ENCODE assay signal across 16 cellular contexts in the genomic region with DNA sequence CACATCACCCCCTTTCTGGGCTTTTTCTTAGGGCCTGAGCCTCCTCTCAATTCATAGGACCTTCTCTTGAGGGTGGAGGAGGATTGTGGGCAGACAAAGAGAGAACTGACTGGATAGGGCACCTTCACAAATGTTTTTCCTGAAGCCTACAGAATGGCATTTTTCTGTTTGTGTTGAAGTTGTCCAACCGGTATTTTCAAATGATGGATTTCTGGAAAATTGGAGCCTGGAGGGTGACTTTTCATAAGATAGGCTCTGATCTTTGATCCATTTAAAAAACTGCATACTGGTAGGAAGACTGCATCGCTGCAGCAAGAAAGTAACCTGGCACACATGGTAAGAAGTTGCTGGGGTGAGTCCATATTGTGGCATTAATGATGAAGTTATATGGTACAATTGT.
DNase-seq lines count a peak whose midpoint lies in the region; ATAC-seq and TF ChIP-seq lines count a peak whose summit lies in the region.
"Had no signal": no experiment of that assay in that cellular context is flagged by ENCODE, and none has a peak within 500 bp of the region (broad histone marks: within the 10 kb centered on the region; RNA-seq: fewer than 3 reads in every experiment).

No MANE protein-coding gene starts in this region.

- H3K79me2 ChIP-seq in PC-9 (ENCODE audit: low read depth), result no peaks in the 10 kb centered on the region

- peaks cover 33% of the 10 kb centered on the region for H3F3A ChIP-seq in PC-9 (ENCODE audit: insufficient read depth, low read depth)

- no peaks in the 10 kb centered on the region for H3K36me3 ChIP-seq in PC-9 (ENCODE audit: low read depth)

- no peak for TF ChIP-seq CTCF in CD14-positive monocyte (IDR thresholded peaks at IDR 0.05)
- no peak for TF ChIP-seq CTCF in PC-9 (conservative IDR thresholded peaks at IDR 0.05)
- no peak for TF ChIP-seq CTCF in glutamatergic neuron (IDR thresholded peaks at IDR 0.05; ENCODE audit: partially characterized antibody, unreplicated experiment)
- TF ChIP-seq CTCF in progenitor cell of endocrine pancreas (IDR thresholded peaks at IDR 0.05; ENCODE audit: unreplicated experiment), result no peak

- H3K4me2 ChIP-seq in PC-9, result peak overlapping the region; percentile 63
- H3K4me2 ChIP-seq: KMS-11 had no signal

- H3K9me2 ChIP-seq in PC-9 (ENCODE audit: insufficient read depth), result 0 out of 2 replicates have a peak, but pooled peaks cover 2% of the 10 kb centered on the region

- H4K20me1 ChIP-seq in PC-9 (ENCODE audit: insufficient read depth), result no peaks in the 10 kb centered on the region

- no peak overlapping the region for H3K4me3 ChIP-seq in PC-9

- ATAC-seq in GM19324 (IDR thresholded peaks at IDR 0.05; ENCODE audit: low FRiP score, unreplicated experiment), result no peak
- ATAC-seq: HepG2 had no signal

- H3K4me1 ChIP-seq in PC-9 (replicated peaks; ENCODE audit: insufficient read depth), result peaks cover 31% of the 10 kb centered on the region

- intact Hi-C loops in CD14-positive monocyte (cut with micrococcal nuclease), result loop anchor here (2.0 to 10.0 kb wide), 6 partner anchors 24 to 210 kb away; a partner anchor contains a TSS
- intact Hi-C loops in PC-9 (cut with micrococcal nuclease; ENCODE audit: unreplicated experiment), result no loop called here

- POLR2A ChIA-PET in PC-9 (lab: Charles Lee; ENCODE audit: unreplicated experiment), result no interaction called here

- peak overlapping the region in 1 of 2 donors; percentile 54 for H3K4me3 Mint-ChIP-seq in CD14-positive monocyte
- no peak overlapping the region for H3K4me3 Mint-ChIP-seq in glutamatergic neuron (ENCODE audit: unreplicated experiment)
- no peak overlapping the region for H3K4me3 Mint-ChIP-seq in progenitor cell of endocrine pancreas (ENCODE audit: low read depth)
- H3K4me3 Mint-ChIP-seq: CD4-positive, alpha-beta T cell had no signal

- H3K36me3 Mint-ChIP-seq in CD14-positive monocyte (peaks cover 4 to 6% of the 10 kb centered on the region in 2 donors), glutamatergic neuron (ENCODE audit: unreplicated experiment) (peaks cover 21% of the 10 kb centered on the region), progenitor cell of endocrine pancreas (ENCODE audit: insufficient read depth) (peaks cover 3% of the 10 kb centered on the region)

- H3K27ac Mint-ChIP-seq in CD14-positive monocyte (peak overlapping the region; percentile 93 to 99 (median 97)), glutamatergic neuron (ENCODE audit: unreplicated experiment) (peak overlapping the region; percentile 31), progenitor cell of endocrine pancreas (peak overlapping the region; percentile 57)
- H3K27ac Mint-ChIP-seq: CD4-positive, alpha-beta T cell had no signal

- H3K27me3 ChIP-seq in PC-9 (ENCODE audit: insufficient read depth, low read depth), result no peaks in the 10 kb centered on the region

- peak; percentile 61 for DNase-seq in CD14-positive monocyte (ENCODE audit: low spot score)
- peak in 1 of 2 experiments; percentile 41 for DNase-seq in PC-9
- no peak for DNase-seq in glutamatergic neuron
- no peak for DNase-seq in progenitor cell of endocrine pancreas (ENCODE audit: low spot score, unreplicated experiment)
- DNase-seq in NCI-H2081 (lab: John Stamatoyannopoulos, UW), result no peak
- DNase-seq in stimulated activated naive CD4-positive, alpha-beta T cell (lab: John Stamatoyannopoulos, UW), result no peak
- DNase-seq: CD4-positive, alpha-beta T cell; DMS79; GOT3; NCI-H1048; NCI-H2227 treated with DMSO at 0.1 percent for 48 hours; NCI-H524; Right ventricle myocardium superior had no signal

- H3K27me3 Mint-ChIP-seq in CD14-positive monocyte (ENCODE audit: low read depth in 3 of 3) (peaks cover 0 to 1% (median 0%) of the 10 kb centered on the region in 3 donors), glutamatergic neuron (ENCODE audit: unreplicated experiment) (peaks cover 2% of the 10 kb centered on the region), progenitor cell of endocrine pancreas (no peaks in the 10 kb centered on the region)
- H3K27me3 Mint-ChIP-seq: CD4-positive, alpha-beta T cell had no signal

- no peaks in the 10 kb centered on the region for H3K9me3 Mint-ChIP-seq in CD14-positive monocyte
- peaks cover 6% of the 10 kb centered on the region for H3K9me3 Mint-ChIP-seq in glutamatergic neuron (ENCODE audit: unreplicated experiment)
- peaks cover 4% of the 10 kb centered on the region for H3K9me3 Mint-ChIP-seq in progenitor cell of endocrine pancreas (ENCODE audit: low read depth)
- H3K9me3 Mint-ChIP-seq: CD4-positive, alpha-beta T cell had no signal

- peak overlapping the region; percentile 37 for H3K27ac ChIP-seq in PC-9
- H3K27ac ChIP-seq: KMS-11 had no signal

- H3K4me1 Mint-ChIP-seq in CD14-positive monocyte (peaks cover 81% of the 10 kb centered on the region), glutamatergic neuron (ENCODE audit: low read depth, unreplicated experiment) (peaks cover 44% of the 10 kb centered on the region), progenitor cell of endocrine pancreas (ENCODE audit: low read depth) (peaks cover 31% of the 10 kb centered on the region)

- BruUV-seq in PC-9 (replicated peaks; lab: Mats Ljungman, UMichigan), result no TSS peak

- CTCF ChIA-PET in PC-9 (lab: Charles Lee), result no interaction called here

- no peaks in the 10 kb centered on the region for H3K9me3 ChIP-seq in PC-9 (ENCODE audit: insufficient read depth, low read depth)

- no peak overlapping the region for H2AFZ ChIP-seq in PC-9

Comparison
In these comparisons a context has a peak if more than half of its experiments do, and no peak if none do; other contexts are left out.
1. H3K27ac Mint-ChIP-seq: peak in every context shown above with its lines; median percentile 97 in CD14-positive monocyte; 57 in progenitor cell of endocrine pancreas; 31 in glutamatergic neuron.